In genomic region chr1:87028576-87028975, GRCh38 we compare ENCODE assay signal across 24 cellular contexts.
DNase-seq lines count a peak whose midpoint lies in the region; ATAC-seq, FAIRE-seq and TF ChIP-seq lines count a peak whose summit lies in the region.
"Had no signal": no experiment of that assay in that cellular context is flagged by ENCODE, and none has a peak within 500 bp of the region (broad histone marks: within the 10 kb centered on the region; RNA-seq: fewer than 3 reads in every experiment).

No MANE protein-coding gene starts in this region.

- FAIRE-seq in endothelial cell of umbilical vein (lab: Jason Lieb, UNC) (peak; percentile 57), small intestine (lab: Jason Lieb, UNC) (peak; percentile 73)
- FAIRE-seq: A549, D721Med, GM18507, H1 had no signal

- CTCF ChIA-PET in endothelial cell of umbilical vein (lab: Charles Lee), result interaction anchor here (1.0 kb wide), 1 partner anchor 248 kb away, joined by 3 read pairs; no protein-coding TSS in a partner anchor

- WGBS in small intestine, 3 donors, result 76 to 91% (median 82%) methylated on average over 2 of the region's 2 CpGs

- TF ChIP-seq POLR2A in endothelial cell of umbilical vein (IDR thresholded peaks at IDR 0.05; ENCODE audit: low read depth, low read length), result no peak

- H3K4me1 ChIP-seq in DOHH2 (ENCODE audit: control insufficient read depth, low read length) (peaks cover 95% of the 10 kb centered on the region), endothelial cell of umbilical vein (ENCODE audit: control insufficient read depth, extremely low read depth, insufficient read depth, low read length) (peaks cover 23% of the 10 kb centered on the region), small intestine (ENCODE audit: control insufficient read depth in 2 of 2, insufficient read depth in 1 of 2, low read depth in 1 of 2, low read length in 1 of 2) (no peaks in the 10 kb centered on the region)
- H3K4me1 ChIP-seq: A549, BE2C had no signal

- H3F3A ChIP-seq in DOHH2 (ENCODE audit: control insufficient read depth, insufficient read depth), result peaks cover 10% of the 10 kb centered on the region
- H3F3A ChIP-seq in SU-DHL-6 (ENCODE audit: insufficient read depth), result peaks cover 90% of the 10 kb centered on the region

- H3K4me3 ChIP-seq in DOHH2 (ENCODE audit: low read length), result peak overlapping the region; percentile 25; the same call in 1 of the 2 replicates
- H3K4me3 ChIP-seq in SU-DHL-6 (ENCODE audit: insufficient read depth, low read length, poor library complexity, severe bottlenecking), result peak overlapping the region; percentile 20
- H3K4me3 ChIP-seq in endothelial cell of umbilical vein (replicated peaks in 1 of 3; ENCODE audit: insufficient read depth in 1 of 3, low read depth in 1 of 3, low read length in 3 of 3), result peak overlapping the region in 1 of 3 experiments; percentile 27
- H3K4me3 ChIP-seq in small intestine (ENCODE audit: low read depth in 1 of 2, low read length in 2 of 2), result no peak overlapping the region
- H3K4me3 ChIP-seq: A549; BLaER1 treated with 17β-estradiol and CSF1 and Interleukin-3, amounts not matched to agents 10 nM and 100 nM; GM23248 had no signal

- H3K27me3 ChIP-seq in DOHH2 (ENCODE audit: control insufficient read depth, low read length) (no peaks in the 10 kb centered on the region), SU-DHL-6 (ENCODE audit: low read length) (no peaks in the 10 kb centered on the region), endothelial cell of umbilical vein (ENCODE audit: control insufficient read depth in 2 of 2, insufficient read depth in 2 of 2, low read length in 2 of 2) (no peaks in the 10 kb centered on the region), small intestine (ENCODE audit: control insufficient read depth in 2 of 2, insufficient read depth in 2 of 2, low read length in 2 of 2) (no peaks in the 10 kb centered on the region)
- H3K27me3 ChIP-seq: BE2C; BLaER1 treated with 17β-estradiol and CSF1 and Interleukin-3, amounts not matched to agents 10 nM and 100 nM had no signal

- H3K4me1 Mint-ChIP-seq in natural killer cell treated with Interleukin-12 subunit alpha and Interleukin-12 subunit beta and Interleukin-15 and Interleukin-18, amount 100 ng/mL, for 72 hours (ENCODE audit: low read depth in 2 of 2), result peaks cover 5 to 12% of the 10 kb centered on the region in 2 donors
- H3K4me1 Mint-ChIP-seq: CD14-positive monocyte had no signal

- intact Hi-C loops in endothelial cell of umbilical vein (cut with micrococcal nuclease), result loop anchor here (5.0 kb wide), 4 partner anchors 54 to 246 kb away; no protein-coding TSS in a partner anchor

- H3K9ac ChIP-seq in SU-DHL-6 (ENCODE audit: low read length) (peak overlapping the region; percentile 47), endothelial cell of umbilical vein (replicated peaks; ENCODE audit: extremely low read depth, insufficient read depth, low read length) (peak overlapping the region; percentile 16)
- H3K9ac ChIP-seq: BLaER1 treated with 17β-estradiol and CSF1 and Interleukin-3, amounts not matched to agents 10 nM and 100 nM; GM23248 had no signal

- no peaks in the 10 kb centered on the region for H3K9me3 Mint-ChIP-seq in natural killer cell treated with Interleukin-12 subunit alpha and Interleukin-12 subunit beta and Interleukin-15 and Interleukin-18, amount 100 ng/mL, for 72 hours
- H3K9me3 Mint-ChIP-seq: CD4-positive, alpha-beta T cell had no signal

- no peak overlapping the region for H3K27ac Mint-ChIP-seq in natural killer cell treated with Interleukin-12 subunit alpha and Interleukin-12 subunit beta and Interleukin-15 and Interleukin-18, amount 100 ng/mL, for 72 hours
- H3K27ac Mint-ChIP-seq: CD14-positive monocyte; CD4-positive, alpha-beta T cell; CD8-positive, alpha-beta memory T cell had no signal

- peak overlapping the region; percentile 37 for H3K4me2 ChIP-seq in DOHH2 (ENCODE audit: low read length)
- peak overlapping the region; percentile 91 for H3K4me2 ChIP-seq in SU-DHL-6 (ENCODE audit: low read depth, low read length, poor library complexity, severe bottlenecking)
- H3K4me2 ChIP-seq in endothelial cell of umbilical vein (ENCODE audit: insufficient read depth, low read length), result peak overlapping the region; percentile 76
- H3K4me2 ChIP-seq: A549; BLaER1 treated with 17β-estradiol and CSF1 and Interleukin-3, amounts not matched to agents 10 nM and 100 nM had no signal

- H3K9me3 ChIP-seq in DOHH2 (ENCODE audit: control insufficient read depth, insufficient read depth, low read length), result peaks cover 5% of the 10 kb centered on the region; the same call in 1 of the 2 replicates
- H3K9me3 ChIP-seq in SU-DHL-6 (ENCODE audit: insufficient read depth, low read length), result no peaks in the 10 kb centered on the region
- H3K9me3 ChIP-seq in endothelial cell of umbilical vein (replicated peaks; ENCODE audit: control insufficient read depth, insufficient read depth, low read length), result no peaks in the 10 kb centered on the region
- H3K9me3 ChIP-seq in small intestine (ENCODE audit: control insufficient read depth, low read depth), result no peaks in the 10 kb centered on the region
- H3K9me3 ChIP-seq: A549, BE2C had no signal

- DNase-seq in endothelial cell of umbilical vein (ENCODE audit: low read depth, low spot score) (peak; percentile 61), small intestine (no peak)
- no peak for DNase-seq in natural killer cell treated with Interleukin-12 subunit alpha and Interleukin-12 subunit beta and Interleukin-15 and Interleukin-18, amount 100 ng/mL, for 72 hours (ENCODE audit: low spot score)
- DNase-seq: 8988T; ACHN; AML-193; BE2C; CD4-positive, alpha-beta T cell; CD8-positive, alpha-beta memory T cell; DMS 273 treated with DMSO at 0.1 percent for 48 hours; DMS79; GF-D8; H7 had no signal

- no peak for ATAC-seq in GM18517 (IDR thresholded peaks at IDR 0.05; ENCODE audit: unreplicated experiment)
- no peak for ATAC-seq in natural killer cell treated with Interleukin-12 subunit alpha and Interleukin-12 subunit beta and Interleukin-15 and Interleukin-18, amount 100 ng/mL, for 72 hours
- no peak for ATAC-seq in HG02623 (IDR thresholded peaks at IDR 0.05; ENCODE audit: unreplicated experiment)
- ATAC-seq: A549 had no signal

- H4K20me1 ChIP-seq in DOHH2 (ENCODE audit: control insufficient read depth, insufficient read depth, low read depth, low read length), result no peaks in the 10 kb centered on the region
- no peaks in the 10 kb centered on the region for H4K20me1 ChIP-seq in SU-DHL-6 (ENCODE audit: low read depth, low read length)
- H4K20me1 ChIP-seq in endothelial cell of umbilical vein (replicated peaks; ENCODE audit: control insufficient read depth, extremely low read depth, insufficient read depth, low read length), result no peaks in the 10 kb centered on the region

- BruUV-seq in endothelial cell of umbilical vein (replicated peaks; lab: Mats Ljungman, UMichigan), result no TSS peak

- no peaks in the 10 kb centered on the region for H3K27me3 Mint-ChIP-seq in natural killer cell treated with Interleukin-12 subunit alpha and Interleukin-12 subunit beta and Interleukin-15 and Interleukin-18, amount 100 ng/mL, for 72 hours
- H3K27me3 Mint-ChIP-seq: CD4-positive, alpha-beta T cell; CD8-positive, alpha-beta memory T cell had no signal

- H3K36me3 Mint-ChIP-seq in natural killer cell treated with Interleukin-12 subunit alpha and Interleukin-12 subunit beta and Interleukin-15 and Interleukin-18, amount 100 ng/mL, for 72 hours, result no peaks in the 10 kb centered on the region
- H3K36me3 Mint-ChIP-seq: CD14-positive monocyte had no signal

- no peaks in the 10 kb centered on the region for H3K9me1 ChIP-seq in endothelial cell of umbilical vein (replicated peaks; ENCODE audit: control insufficient read depth, extremely low read depth, insufficient read depth, low read length)

- dilution Hi-C loops in endothelial cell of umbilical vein (cut with MboI; ENCODE audit: extremely low pct_ligation_motif_present, low sequenced_read_pairs), result no loop called here

- H3K9me2 ChIP-seq in DOHH2 (replicated peaks; ENCODE audit: control insufficient read depth, low read length), result no peaks in the 10 kb centered on the region
- no peaks in the 10 kb centered on the region for H3K9me2 ChIP-seq in SU-DHL-6 (replicated peaks; ENCODE audit: insufficient read depth, low read length)

- H3K79me2 ChIP-seq in DOHH2 (ENCODE audit: control insufficient read depth, low read length) (peaks cover 99% of the 10 kb centered on the region), SU-DHL-6 (ENCODE audit: insufficient read depth, low read length) (peaks cover 99% of the 10 kb centered on the region), endothelial cell of umbilical vein (ENCODE audit: control insufficient read depth, insufficient read depth, low read length) (peaks cover 2% of the 10 kb centered on the region)

- H3K36me3 ChIP-seq in DOHH2 (ENCODE audit: control insufficient read depth, low read length), result peaks cover 38% of the 10 kb centered on the region; the same call in 1 of the 2 replicates
- no peaks in the 10 kb centered on the region for H3K36me3 ChIP-seq in SU-DHL-6 (ENCODE audit: low read length)
- H3K36me3 ChIP-seq in endothelial cell of umbilical vein (ENCODE audit: control insufficient read depth in 2 of 2, extremely low read depth in 1 of 2, insufficient read depth in 2 of 2, low read length in 2 of 2), result no peaks in the 10 kb centered on the region
- H3K36me3 ChIP-seq in small intestine (ENCODE audit: control insufficient read depth in 2 of 2, insufficient read depth in 2 of 2, low read length in 2 of 2), result no peaks in the 10 kb centered on the region
- H3K36me3 ChIP-seq: BE2C had no signal

- TF ChIP-seq CTCF in DOHH2 (IDR thresholded peaks at IDR 0.05; ENCODE audit: low read depth, low read length, poor library complexity, severe bottlenecking) (no peak), SU-DHL-6 (IDR thresholded peaks at IDR 0.05; ENCODE audit: insufficient read depth, low read length, poor library complexity, severe bottlenecking) (no peak), endothelial cell of umbilical vein (IDR thresholded peaks at IDR 0.05; ENCODE audit: extremely low read depth in 1 of 2, insufficient read depth in 1 of 2, low read depth in 1 of 2, low read length in 2 of 2) (no peak)

- no peak overlapping the region for H3K4me3 Mint-ChIP-seq in natural killer cell treated with Interleukin-12 subunit alpha and Interleukin-12 subunit beta and Interleukin-15 and Interleukin-18, amount 100 ng/mL, for 72 hours
- H3K4me3 Mint-ChIP-seq: CD14-positive monocyte; CD4-positive, alpha-beta T cell; CD8-positive, alpha-beta memory T cell had no signal

- POLR2A ChIA-PET in endothelial cell of umbilical vein (lab: Charles Lee), result no interaction called here

- H2AFZ ChIP-seq in SU-DHL-6 (ENCODE audit: low read depth, low read length, severe bottlenecking) (no peak overlapping the region), endothelial cell of umbilical vein (ENCODE audit: low read depth, low read length) (no peak overlapping the region)
- H2AFZ ChIP-seq: GM23248 had no signal

- peak overlapping the region; percentile 24 for H3K27ac ChIP-seq in DOHH2 (ENCODE audit: low read depth, low read length)
- H3K27ac ChIP-seq in SU-DHL-6 (ENCODE audit: low read depth, low read length), result peak overlapping the region; percentile 96
- H3K27ac ChIP-seq in endothelial cell of umbilical vein (ENCODE audit: insufficient read depth, low read depth, low read length), result peak overlapping the region; percentile 51
- no peak overlapping the region for H3K27ac ChIP-seq in small intestine (ENCODE audit: low read depth in 1 of 2, low read length in 1 of 2)
- H3K27ac ChIP-seq: A549; BLaER1 treated with 17β-estradiol and CSF1 and Interleukin-3, amounts not matched to agents 10 nM and 100 nM; GM23248 had no signal

Comparison
In these comparisons a context has a peak if more than half of its experiments do, and no peak if none do; other contexts are left out.
1. H3K27ac ChIP-seq: peak in DOHH2 (single experiment), SU-DHL-6 (single experiment) and endothelial cell of umbilical vein (single experiment); none in small intestine (0 of 2).
2. H3K4me2 ChIP-seq: peak in every context shown above with its lines; median percentile 91 in SU-DHL-6; 76 in endothelial cell of umbilical vein; 37 in DOHH2.
3. H3K4me3 ChIP-seq: peak in DOHH2 (single experiment) and SU-DHL-6 (single experiment); none in small intestine (0 of 2).